Comparison of ENCODE assay signal across 17 cellular contexts in the genomic region with DNA sequence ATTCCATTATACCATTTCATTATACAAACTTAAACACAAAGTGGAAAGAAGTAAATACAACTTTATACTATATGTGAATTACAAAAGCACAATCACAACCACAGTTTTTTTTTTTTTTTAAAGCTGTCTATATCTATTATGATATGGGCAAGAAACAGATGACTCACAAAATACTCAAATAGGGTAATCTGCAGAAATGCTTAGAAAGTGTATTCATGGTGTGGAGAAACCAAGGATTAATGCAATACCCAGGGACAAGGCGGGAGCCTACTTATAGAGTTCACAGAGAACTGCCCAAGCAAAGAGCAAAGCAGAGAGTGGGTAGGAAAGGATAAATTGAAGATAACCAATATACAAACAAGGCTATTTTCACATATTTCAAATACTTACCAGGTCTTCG.
"Had no signal": no experiment of that assay in that cellular context is flagged by ENCODE, and none has a peak within 500 bp of the region (broad histone marks: within the 10 kb centered on the region; RNA-seq: fewer than 3 reads in every experiment).

No MANE protein-coding gene starts in this region.

- H3K36me3 ChIP-seq: MG63 had no signal

- H3K4me3 ChIP-seq: MG63 had no signal

- H3K9me3 ChIP-seq: MG63, SK-N-SH had no signal

- H3K27me3 ChIP-seq: MG63 had no signal

- H3K9ac ChIP-seq: SK-N-SH had no signal

- H3K4me2 ChIP-seq: SK-N-SH had no signal

- DNase-seq: KBM-7, MG63, NCI-H1092 treated with DMSO at 0.1 percent for 48 hours, NCI-H1436, NCI-H187, NCI-H2029, NCI-H2081 treated with DMSO at 0.1 percent for 48 hours, NCI-H2171, NCI-H226, NCI-H446, NCI-H510A, NCI-H524 treated with DMSO at 0.1 percent for 48 hours, NCI-H69, NCI-H774, RPMI8226, SHP77, SK-N-SH had no signal
